In the genomic region with DNA sequence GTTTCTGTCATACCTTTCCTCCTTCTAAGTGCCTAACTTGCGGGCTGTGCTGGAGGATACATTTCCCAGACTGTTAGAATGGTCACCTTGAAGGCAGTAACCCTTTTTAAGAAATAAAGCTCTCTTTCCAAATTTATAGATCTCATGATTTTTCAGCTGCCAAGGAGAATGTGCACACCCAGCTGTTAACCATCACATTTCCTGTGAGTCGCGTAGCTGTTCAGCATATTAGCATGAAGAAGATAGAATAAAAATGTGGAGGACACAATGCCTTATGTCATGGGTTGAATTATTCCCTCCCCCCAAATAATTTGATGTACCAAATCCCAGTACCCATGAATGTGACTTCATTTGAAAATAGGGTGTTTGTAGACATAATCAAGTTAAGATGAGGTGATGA, we compare ENCODE assay signal across 22 cellular contexts.
"Had no signal": no experiment of that assay in that cellular context is flagged by ENCODE, and none has a peak within 500 bp of the region (broad histone marks: within the 10 kb centered on the region; RNA-seq: fewer than 3 reads in every experiment).

No MANE protein-coding gene starts in this region.

- H3K36me3 ChIP-seq: neural progenitor cell, ovary, right lobe of liver, sigmoid colon, stomach, thoracic aorta, thyroid gland, tibial nerve, upper lobe of left lung, vagina had no signal

- H3K27me3 ChIP-seq: neural progenitor cell, ovary, right lobe of liver, sigmoid colon, stomach, thyroid gland, tibial nerve, upper lobe of left lung, vagina had no signal

- H3K9me3 ChIP-seq: ovary, psoas muscle, right lobe of liver, sigmoid colon, stomach, thoracic aorta, thyroid gland, tibial nerve, upper lobe of left lung, vagina had no signal

- H2AFZ ChIP-seq: parathyroid adenoma had no signal

- H3K4me1 ChIP-seq: parathyroid adenoma, psoas muscle, right lobe of liver, sigmoid colon, stomach, thyroid gland, tibial nerve, upper lobe of left lung, vagina had no signal

- H3K27ac ChIP-seq: neural progenitor cell, ovary, parathyroid adenoma, psoas muscle, right lobe of liver, sigmoid colon, stomach, thoracic aorta, thyroid gland, tibial nerve, upper lobe of left lung, vagina had no signal

- ATAC-seq: psoas muscle; right cardiac atrium; right lobe of liver; stimulated activated effector memory CD8-positive, alpha-beta T cell treated with anti-CD3 and anti-CD28 coated beads, Interleukin-12 subunit alpha, Interleukin-12 subunit beta, amount 100 ng/mL, for 72 hours; stimulated activated naive B cell treated with anti-CD40 and anti-IgM and Interleukin-4, amounts not matched to agents 10 μg/mL and 1 μg/mL and 100 μg/mL, for 72 hours had no signal

- H3K9ac ChIP-seq: neural progenitor cell, parathyroid adenoma had no signal

- H3K4me2 ChIP-seq: neural progenitor cell had no signal

- DNase-seq: ovary; psoas muscle; right cardiac atrium; right lobe of liver; sigmoid colon; small intestine; stimulated activated CD4-positive, alpha-beta T cell treated with anti-CD3 and anti-CD28 coated beads, Interleukin-15, amount 100 ng/mL, for 24 hours; stimulated activated CD4-positive, alpha-beta T cell treated with anti-CD3 and anti-CD28 coated beads, Interleukin-2, amount 100 ng/mL, for 24 hours; stimulated activated CD4-positive, alpha-beta T cell treated with anti-CD3 and anti-CD28 coated beads, Interleukin-2, amount 100 ng/mL, for 48 hours; stimulated activated CD4-positive, alpha-beta T cell treated with anti-CD3 and anti-CD28 coated beads, Interleukin-4, amount 100 ng/mL, for 24 hours; stimulated activated naive B cell treated with anti-CD40 and anti-IgM and Interleukin-4, amounts not matched to agents 10 μg/mL and 1 μg/mL and 100 μg/mL, for 72 hours; stimulated activated naive CD4-positive, alpha-beta T cell treated with Interleukin-2 at 50 U/mL for 16 hours; stomach; thyroid gland; trophoblast cell; upper lobe of left lung had no signal

- H3K4me3 ChIP-seq: neural progenitor cell, ovary, psoas muscle, right lobe of liver, sigmoid colon, stomach, thoracic aorta, thyroid gland, tibial nerve, upper lobe of left lung, vagina had no signal
